In genomic region chr16:12187939-12188673, GRCh38 we compare ENCODE assay signal across 18 cellular contexts.
A peak's percentile ranks its signal among the peaks of the same experiment; 100 is the strongest.
DNase-seq lines count a peak whose midpoint lies in the region; ATAC-seq, FAIRE-seq and TF ChIP-seq lines count a peak whose summit lies in the region.
"Had no signal": no experiment of that assay in that cellular context is flagged by ENCODE, and none has a peak within 500 bp of the region (broad histone marks: within the 10 kb centered on the region; RNA-seq: fewer than 3 reads in every experiment).

No MANE protein-coding gene starts in this region.

- peaks cover 23% of the 10 kb centered on the region for H3K4me1 ChIP-seq in A549
- H3K4me1 ChIP-seq in K562 (replicated peaks in 1 of 2; ENCODE audit: control insufficient read depth in 2 of 2, insufficient read depth in 2 of 2, low read length in 2 of 2) = no peaks in the 10 kb centered on the region
- peaks cover 6 to 14% (median 9%) of the 10 kb centered on the region in 4 donors for H3K4me1 ChIP-seq in liver (ENCODE audit: control insufficient read depth in 4 of 4, insufficient read depth in 4 of 4, low read length in 3 of 4)
- H3K4me1 ChIP-seq: right atrium auricular region had no signal

- H4K20me1 ChIP-seq in K562 (replicated peaks; ENCODE audit: control insufficient read depth, insufficient read depth, low read length) = peaks cover 8% of the 10 kb centered on the region; the same call in 1 of the 2 replicates

- TF ChIP-seq CTCF in A549 (IDR thresholded peaks at IDR 0.05) (no peak), K562 (IDR thresholded peaks at IDR 0.05 in 2 of 3, conservative IDR thresholded peaks at IDR 0.05 in 1 of 3; ENCODE audit: insufficient read depth in 2 of 3, low read depth in 1 of 3, low read length in 3 of 3) (no peak), liver (IDR thresholded peaks at IDR 0.05; ENCODE audit: low read depth, low read length, missing input control) (no peak)

- TF ChIP-seq POLR2A in A549 (IDR thresholded peaks at IDR 0.05; ENCODE audit: low read length) (no peak), K562 (conservative IDR thresholded peaks at IDR 0.05) (no peak)

- H3K79me2 ChIP-seq in K562 (ENCODE audit: control insufficient read depth, insufficient read depth, low read length) = no peaks in the 10 kb centered on the region

- TF ChIP-seq RAD21 in A549 (conservative IDR thresholded peaks at IDR 0.05 in 1 of 2, IDR thresholded peaks at IDR 0.05 in 1 of 2) = no peak
- TF ChIP-seq RAD21 in K562 (CRISPR knock-in tag; conservative IDR thresholded peaks at IDR 0.05 in 1 of 2, IDR thresholded peaks at IDR 0.05 in 1 of 2) = no peak
- TF ChIP-seq RAD21 in liver (IDR thresholded peaks at IDR 0.05) = peak; percentile 12 to 28

- POLR2A ChIA-PET in A549 (lab: Yijun Ruan, JAX) = no interaction called here
- POLR2A ChIA-PET in K562 (lab: Yijun Ruan, JAX) = no interaction called here

- H3K4me2 ChIP-seq in A549 = peak overlapping the region; percentile 39; the same call in 2 of the 3 replicates
- no peak overlapping the region for H3K4me2 ChIP-seq in K562 (ENCODE audit: insufficient read depth, low read length)
- H3K4me2 ChIP-seq: BLaER1 had no signal

- no peak for FAIRE-seq in A549 (lab: Jason Lieb, UNC)
- no peak for FAIRE-seq in K562 (lab: Jason Lieb, UNC)

- CTCF ChIA-PET in A549 (lab: Yijun Ruan, JAX) = interaction anchor here (1.4 kb wide), 1 partner anchor 92 kb away, joined by 4 read pairs; no protein-coding TSS in a partner anchor
- CTCF ChIA-PET in K562 (lab: Yijun Ruan, JAX; ENCODE audit: low intra/inter-chr PET ratio) = interaction anchor here (0.7 kb wide), 1 partner anchor 27 kb away, joined by 3 read pairs; no protein-coding TSS in a partner anchor

- TF ChIP-seq EP300 in A549 (IDR thresholded peaks at IDR 0.05) = no peak
- no peak for TF ChIP-seq EP300 in K562 (IDR thresholded peaks at IDR 0.05; ENCODE audit: low read length)

- in situ Hi-C loops in K562 (cut with MboI) = no loop called here

- intact Hi-C loops in K562 (cut with micrococcal nuclease) = no loop called here

- no peaks in the 10 kb centered on the region for H3K36me3 ChIP-seq in K562 (ENCODE audit: control insufficient read depth, insufficient read depth, low read length)
- H3K36me3 ChIP-seq in liver (ENCODE audit: control insufficient read depth in 4 of 4, insufficient read depth in 3 of 4, low read depth in 1 of 4, low read length in 3 of 4) = no peaks in the 10 kb centered on the region
- H3K36me3 ChIP-seq: colonic mucosa, right atrium auricular region, transverse colon had no signal

- H3K9ac ChIP-seq in K562 (ENCODE audit: insufficient read depth in 1 of 2, low read depth in 2 of 2, low read length in 2 of 2) (no peak overlapping the region), liver (ENCODE audit: low read depth in 1 of 2, low read length in 2 of 2) (no peak overlapping the region)
- H3K9ac ChIP-seq: BLaER1 had no signal

- DNase-seq in A549 (ENCODE audit: low read depth in 1 of 2, low spot score in 1 of 2) = peak in 1 of 2 experiments; percentile 13
- DNase-seq in EL = peak; percentile 12
- DNase-seq in K562 (ENCODE audit: extremely low read depth in 1 of 4, low spot score in 3 of 4) = no peak
- DNase-seq in NCI-H345 treated with DMSO at 0.1 percent for 48 hours (lab: John Stamatoyannopoulos, UW; ENCODE audit: unreplicated experiment) = no peak
- no peak for DNase-seq in NCI-H2227 (lab: John Stamatoyannopoulos, UW; ENCODE audit: unreplicated experiment)
- DNase-seq in MV-4-11 (lab: John Stamatoyannopoulos, UW) = no peak
- DNase-seq: activated effector memory CD4-positive, alpha-beta T cell treated with Interleukin-2 at 50 U/mL for 16 hours; DND-41; HCEC 1CT; NCI-H1417 treated with DMSO at 0.1 percent for 48 hours; PC-3; stimulated activated CD4-positive, alpha-beta T cell treated with anti-CD3 and anti-CD28 coated beads, Interleukin-4, amount 100 ng/mL, for 24 hours had no signal

- H3K9me1 ChIP-seq in K562 (ENCODE audit: control insufficient read depth, insufficient read depth, low read length) = no peaks in the 10 kb centered on the region

- peak overlapping the region; percentile 32 to 35; a peak in 3 of 6 replicates for H3K27ac ChIP-seq in A549
- H3K27ac ChIP-seq in K562 (ENCODE audit: extremely low read depth, low read depth, low read length) = no peak overlapping the region
- no peak overlapping the region for H3K27ac ChIP-seq in liver (ENCODE audit: low read depth in 1 of 2, low read length in 2 of 2)
- H3K27ac ChIP-seq: BLaER1, colonic mucosa, right atrium auricular region, transverse colon had no signal

- 45% methylated on average over 5 of the region's 5 CpGs for WGBS in A549 (ENCODE audit: missing lambda C conversion rate)
- 25% methylated on average over 5 of the region's 5 CpGs for WGBS in K562 (ENCODE audit: insufficient coverage, low coverage, missing lambda C conversion rate)
- 74% methylated on average over 5 of the region's 5 CpGs for WGBS in liver

- H2AFZ ChIP-seq in K562 (ENCODE audit: low read depth, low read length) = no peak overlapping the region

- H3K9me3 ChIP-seq in A549 = no peaks in the 10 kb centered on the region
- no peaks in the 10 kb centered on the region for H3K9me3 ChIP-seq in K562 (replicated peaks; ENCODE audit: control insufficient read depth, insufficient read depth, low read depth, low read length)
- H3K9me3 ChIP-seq in liver (ENCODE audit: control insufficient read depth in 4 of 4, low read length in 3 of 4) = no peaks in the 10 kb centered on the region
- H3K9me3 ChIP-seq: BLaER1, colonic mucosa, right atrium auricular region, transverse colon had no signal

- H3K4me3 ChIP-seq in A549 = no peak overlapping the region
- no peak overlapping the region for H3K4me3 ChIP-seq in K562
- H3K4me3 ChIP-seq in liver (ENCODE audit: low read depth in 1 of 3, low read length in 3 of 3) = no peak overlapping the region
- H3K4me3 ChIP-seq: BLaER1, colonic mucosa, right atrium auricular region, transverse colon had no signal

- peak in 1 of 2 experiments; percentile 33; a peak in 4 of 6 replicates for ATAC-seq in A549
- no peak for ATAC-seq in K562
- no peak for ATAC-seq in HG03521 (IDR thresholded peaks at IDR 0.05; ENCODE audit: unreplicated experiment)
- ATAC-seq: PC-3 had no signal

- H3K27me3 ChIP-seq in K562 (ENCODE audit: control insufficient read depth in 2 of 2, insufficient read depth in 2 of 2, low read length in 2 of 2) (peaks cover 0 to 8% of the 10 kb centered on the region in 2 experiments; a peak in 2 of 5 replicates), liver (ENCODE audit: control insufficient read depth in 4 of 4, insufficient read depth in 4 of 4, low read length in 3 of 4) (no peaks in the 10 kb centered on the region)
- H3K27me3 ChIP-seq: BLaER1, colonic mucosa, right atrium auricular region, transverse colon had no signal

- no TSS peak for BruUV-seq in K562 (replicated peaks; lab: Mats Ljungman, UMichigan)

TF ChIP-seq in A549, 52 proteins besides CTCF, POLR2A, EP300 and RAD21:
- TF ChIP-seq HDAC2 (IDR thresholded peaks at IDR 0.05) = no peak
- TF ChIP-seq, protein P1, sequence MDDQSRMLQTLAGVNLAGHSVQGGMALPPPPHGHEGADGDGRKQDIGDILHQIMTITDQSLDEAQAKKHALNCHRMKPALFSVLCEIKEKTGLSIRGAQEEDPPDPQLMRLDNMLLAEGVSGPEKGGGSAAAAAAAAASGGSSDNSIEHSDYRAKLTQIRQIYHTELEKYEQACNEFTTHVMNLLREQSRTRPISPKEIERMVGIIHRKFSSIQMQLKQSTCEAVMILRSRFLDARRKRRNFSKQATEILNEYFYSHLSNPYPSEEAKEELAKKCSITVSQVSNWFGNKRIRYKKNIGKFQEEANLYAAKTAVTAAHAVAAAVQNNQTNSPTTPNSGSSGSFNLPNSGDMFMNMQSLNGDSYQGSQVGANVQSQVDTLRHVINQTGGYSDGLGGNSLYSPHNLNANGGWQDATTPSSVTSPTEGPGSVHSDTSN (IDR thresholded peaks at IDR 0.05) = no peak
- no peak for TF ChIP-seq CHD2 (IDR thresholded peaks at IDR 0.05; ENCODE audit: low read length, partially characterized antibody)
- no peak for TF ChIP-seq HOXB13 (CRISPR knock-in tag; IDR thresholded peaks at IDR 0.05; ENCODE audit: low read depth)

TF ChIP-seq in K562, 482 proteins besides CTCF, POLR2A, EP300 and RAD21 (continues in another document):
- TF ChIP-seq ZBTB49 (CRISPR knock-in tag; IDR thresholded peaks at IDR 0.05; ENCODE audit: borderline replicate concordance) (no peak), RBM25 (IDR thresholded peaks at IDR 0.05; ENCODE audit: low read depth, low read length, severe bottlenecking) (no peak)

TF ChIP-seq in liver, 16 proteins besides CTCF, POLR2A, EP300 and RAD21 (continues in another document):
- TF ChIP-seq SP1 (IDR thresholded peaks at IDR 0.05) (peak; percentile 68), JUND (IDR thresholded peaks at IDR 0.05) (peak in 1 of 2 donors; percentile 19), HNF4A (conservative IDR thresholded peaks at IDR 0.05) (peak; percentile 69 to 78), EGR1 (IDR thresholded peaks at IDR 0.05; ENCODE audit: low read depth in 2 of 2) (no peak), TAF1 (conservative IDR thresholded peaks at IDR 0.05) (no peak), GABPA (IDR thresholded peaks at IDR 0.05 in 1 of 2, conservative IDR thresholded peaks at IDR 0.05 in 1 of 2) (no peak), RXRA (IDR thresholded peaks at IDR 0.05) (peak; percentile 78 to 83), YY1 (IDR thresholded peaks at IDR 0.05) (peak; percentile 68), FOXA1 (IDR thresholded peaks at IDR 0.05) (no peak)
- TF ChIP-seq, protein P2, sequence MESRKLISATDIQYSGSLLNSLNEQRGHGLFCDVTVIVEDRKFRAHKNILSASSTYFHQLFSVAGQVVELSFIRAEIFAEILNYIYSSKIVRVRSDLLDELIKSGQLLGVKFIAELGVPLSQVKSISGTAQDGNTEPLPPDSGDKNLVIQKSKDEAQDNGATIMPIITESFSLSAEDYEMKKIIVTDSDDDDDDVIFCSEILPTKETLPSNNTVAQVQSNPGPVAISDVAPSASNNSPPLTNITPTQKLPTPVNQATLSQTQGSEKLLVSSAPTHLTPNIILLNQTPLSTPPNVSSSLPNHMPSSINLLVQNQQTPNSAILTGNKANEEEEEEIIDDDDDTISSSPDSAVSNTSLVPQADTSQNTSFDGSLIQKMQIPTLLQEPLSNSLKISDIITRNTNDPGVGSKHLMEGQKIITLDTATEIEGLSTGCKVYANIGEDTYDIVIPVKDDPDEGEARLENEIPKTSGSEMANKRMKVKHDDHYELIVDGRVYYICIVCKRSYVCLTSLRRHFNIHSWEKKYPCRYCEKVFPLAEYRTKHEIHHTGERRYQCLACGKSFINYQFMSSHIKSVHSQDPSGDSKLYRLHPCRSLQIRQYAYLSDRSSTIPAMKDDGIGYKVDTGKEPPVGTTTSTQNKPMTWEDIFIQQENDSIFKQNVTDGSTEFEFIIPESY (IDR thresholded peaks at IDR 0.05) = no peak
- TF ChIP-seq, protein P3, sequence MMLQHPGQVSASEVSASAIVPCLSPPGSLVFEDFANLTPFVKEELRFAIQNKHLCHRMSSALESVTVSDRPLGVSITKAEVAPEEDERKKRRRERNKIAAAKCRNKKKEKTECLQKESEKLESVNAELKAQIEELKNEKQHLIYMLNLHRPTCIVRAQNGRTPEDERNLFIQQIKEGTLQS (IDR thresholded peaks at IDR 0.05) = peak; percentile 22
- TF ChIP-seq, protein P4, sequence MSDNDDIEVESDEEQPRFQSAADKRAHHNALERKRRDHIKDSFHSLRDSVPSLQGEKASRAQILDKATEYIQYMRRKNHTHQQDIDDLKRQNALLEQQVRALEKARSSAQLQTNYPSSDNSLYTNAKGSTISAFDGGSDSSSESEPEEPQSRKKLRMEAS (IDR thresholded peaks at IDR 0.05) = no peak

Comparison
In these comparisons a context has a peak if more than half of its experiments do, and no peak if none do; other contexts are left out.
1. H3K27ac ChIP-seq: peak in A549 (2 of 2); none in K562 (single experiment) and liver (0 of 2).